In genomic region chr19:41923045-41923788, GRCh38 we compare ENCODE assay signal across 1 cellular context.
A peak's percentile ranks its signal among the peaks of the same experiment; 100 is the strongest.
TF ChIP-seq lines count a peak whose summit lies in the region.

No MANE protein-coding gene starts in this region.

TF ChIP-seq in K562, 482 proteins besides CTCF, POLR2A, EP300 and RAD21 (continues in another document):
- TF ChIP-seq KAT2B (IDR thresholded peaks at IDR 0.05; ENCODE audit: low read depth, low read length) = no peak
- TF ChIP-seq EZH2 (IDR thresholded peaks at IDR 0.05; ENCODE audit: borderline replicate concordance, low read depth, low read length) = no peak
- TF ChIP-seq ZNF655 (CRISPR knock-in tag; IDR thresholded peaks at IDR 0.05) = no peak
- TF ChIP-seq, protein P1, sequence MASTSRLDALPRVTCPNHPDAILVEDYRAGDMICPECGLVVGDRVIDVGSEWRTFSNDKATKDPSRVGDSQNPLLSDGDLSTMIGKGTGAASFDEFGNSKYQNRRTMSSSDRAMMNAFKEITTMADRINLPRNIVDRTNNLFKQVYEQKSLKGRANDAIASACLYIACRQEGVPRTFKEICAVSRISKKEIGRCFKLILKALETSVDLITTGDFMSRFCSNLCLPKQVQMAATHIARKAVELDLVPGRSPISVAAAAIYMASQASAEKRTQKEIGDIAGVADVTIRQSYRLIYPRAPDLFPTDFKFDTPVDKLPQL (IDR thresholded peaks at IDR 0.05; ENCODE audit: extremely low read depth, insufficient read length) = no peak
- TF ChIP-seq, protein P2, sequence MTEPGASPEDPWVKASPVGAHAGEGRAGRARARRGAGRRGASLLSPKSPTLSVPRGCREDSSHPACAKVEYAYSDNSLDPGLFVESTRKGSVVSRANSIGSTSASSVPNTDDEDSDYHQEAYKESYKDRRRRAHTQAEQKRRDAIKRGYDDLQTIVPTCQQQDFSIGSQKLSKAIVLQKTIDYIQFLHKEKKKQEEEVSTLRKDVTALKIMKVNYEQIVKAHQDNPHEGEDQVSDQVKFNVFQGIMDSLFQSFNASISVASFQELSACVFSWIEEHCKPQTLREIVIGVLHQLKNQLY (CRISPR knock-in tag; conservative IDR thresholded peaks at IDR 0.05) = no peak
- no peak for TF ChIP-seq HCFC1 (IDR thresholded peaks at IDR 0.05; ENCODE audit: low read depth, low read length)
- TF ChIP-seq RCOR1 (IDR thresholded peaks at IDR 0.05; ENCODE audit: borderline replicate concordance in 1 of 2, low read depth in 2 of 2, low read length in 2 of 2) = peak; percentile 39 to 91; a peak in 3 of 4 replicates
- TF ChIP-seq ATF7 (IDR thresholded peaks at IDR 0.05) = no peak
- no peak for TF ChIP-seq SMC3 (conservative IDR thresholded peaks at IDR 0.05; ENCODE audit: insufficient read depth, low read depth, low read length)
- TF ChIP-seq, protein P3, sequence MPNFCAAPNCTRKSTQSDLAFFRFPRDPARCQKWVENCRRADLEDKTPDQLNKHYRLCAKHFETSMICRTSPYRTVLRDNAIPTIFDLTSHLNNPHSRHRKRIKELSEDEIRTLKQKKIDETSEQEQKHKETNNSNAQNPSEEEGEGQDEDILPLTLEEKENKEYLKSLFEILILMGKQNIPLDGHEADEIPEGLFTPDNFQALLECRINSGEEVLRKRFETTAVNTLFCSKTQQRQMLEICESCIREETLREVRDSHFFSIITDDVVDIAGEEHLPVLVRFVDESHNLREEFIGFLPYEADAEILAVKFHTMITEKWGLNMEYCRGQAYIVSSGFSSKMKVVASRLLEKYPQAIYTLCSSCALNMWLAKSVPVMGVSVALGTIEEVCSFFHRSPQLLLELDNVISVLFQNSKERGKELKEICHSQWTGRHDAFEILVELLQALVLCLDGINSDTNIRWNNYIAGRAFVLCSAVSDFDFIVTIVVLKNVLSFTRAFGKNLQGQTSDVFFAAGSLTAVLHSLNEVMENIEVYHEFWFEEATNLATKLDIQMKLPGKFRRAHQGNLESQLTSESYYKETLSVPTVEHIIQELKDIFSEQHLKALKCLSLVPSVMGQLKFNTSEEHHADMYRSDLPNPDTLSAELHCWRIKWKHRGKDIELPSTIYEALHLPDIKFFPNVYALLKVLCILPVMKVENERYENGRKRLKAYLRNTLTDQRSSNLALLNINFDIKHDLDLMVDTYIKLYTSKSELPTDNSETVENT (CRISPR knock-in tag; IDR thresholded peaks at IDR 0.05) = no peak
- TF ChIP-seq HDAC2 (IDR thresholded peaks at IDR 0.05) = peak; percentile 87; the same call in 1 of the 2 replicates
- TF ChIP-seq POLR2AphosphoS2 (IDR thresholded peaks at IDR 0.05; ENCODE audit: low read length) = no peak
- TF ChIP-seq HIVEP1 (CRISPR knock-in tag; IDR thresholded peaks at IDR 0.05) = no peak
- TF ChIP-seq HDAC1 (IDR thresholded peaks at IDR 0.05) = 0 out of 4 replicates have a peak, but pooled peaks of 1 of the 2 experiments have one; percentile 10
- TF ChIP-seq PURB (CRISPR knock-in tag; IDR thresholded peaks at IDR 0.05; ENCODE audit: low read depth) = no peak
- TF ChIP-seq KDM4B (IDR thresholded peaks at IDR 0.05; ENCODE audit: borderline replicate concordance in 2 of 2, low read depth in 1 of 2) = no peak
- TF ChIP-seq POU5F1 (IDR thresholded peaks at IDR 0.05; ENCODE audit: borderline replicate concordance, low read depth, low read length, partially characterized antibody) = no peak
- TF ChIP-seq RBM34 (IDR thresholded peaks at IDR 0.05; ENCODE audit: borderline replicate concordance, insufficient read depth, low read length) = no peak
- TF ChIP-seq, protein P4, sequence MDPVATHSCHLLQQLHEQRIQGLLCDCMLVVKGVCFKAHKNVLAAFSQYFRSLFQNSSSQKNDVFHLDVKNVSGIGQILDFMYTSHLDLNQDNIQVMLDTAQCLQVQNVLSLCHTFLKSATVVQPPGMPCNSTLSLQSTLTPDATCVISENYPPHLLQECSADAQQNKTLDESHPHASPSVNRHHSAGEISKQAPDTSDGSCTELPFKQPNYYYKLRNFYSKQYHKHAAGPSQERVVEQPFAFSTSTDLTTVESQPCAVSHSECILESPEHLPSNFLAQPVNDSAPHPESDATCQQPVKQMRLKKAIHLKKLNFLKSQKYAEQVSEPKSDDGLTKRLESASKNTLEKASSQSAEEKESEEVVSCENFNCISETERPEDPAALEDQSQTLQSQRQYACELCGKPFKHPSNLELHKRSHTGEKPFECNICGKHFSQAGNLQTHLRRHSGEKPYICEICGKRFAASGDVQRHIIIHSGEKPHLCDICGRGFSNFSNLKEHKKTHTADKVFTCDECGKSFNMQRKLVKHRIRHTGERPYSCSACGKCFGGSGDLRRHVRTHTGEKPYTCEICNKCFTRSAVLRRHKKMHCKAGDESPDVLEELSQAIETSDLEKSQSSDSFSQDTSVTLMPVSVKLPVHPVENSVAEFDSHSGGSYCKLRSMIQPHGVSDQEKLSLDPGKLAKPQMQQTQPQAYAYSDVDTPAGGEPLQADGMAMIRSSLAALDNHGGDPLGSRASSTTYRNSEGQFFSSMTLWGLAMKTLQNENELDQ (CRISPR knock-in tag; IDR thresholded peaks at IDR 0.05; ENCODE audit: borderline replicate concordance) = no peak
- no peak for TF ChIP-seq TGIF2 (CRISPR knock-in tag; IDR thresholded peaks at IDR 0.05)
- TF ChIP-seq ZNF121 (CRISPR knock-in tag; conservative IDR thresholded peaks at IDR 0.05) = no peak
- TF ChIP-seq CREM (IDR thresholded peaks at IDR 0.05; ENCODE audit: low read depth) = no peak
- TF ChIP-seq CHD4 (IDR thresholded peaks at IDR 0.05; ENCODE audit: insufficient read depth, insufficient replicate concordance, low read depth, low read length, poor library complexity, severe bottlenecking) = peak; percentile 52
- no peak for TF ChIP-seq BRD9 (IDR thresholded peaks at IDR 0.05; ENCODE audit: low read depth, partially characterized antibody)
- 0 out of 2 replicates have a peak, but pooled peaks have one; percentile 9 for TF ChIP-seq DPF2 (IDR thresholded peaks at IDR 0.05)
- TF ChIP-seq NEUROD1 (IDR thresholded peaks at IDR 0.05; ENCODE audit: borderline replicate concordance, low read depth, low read length, partially characterized antibody) = no peak
- no peak for TF ChIP-seq YBX1 (IDR thresholded peaks at IDR 0.05)
- TF ChIP-seq, protein P5, sequence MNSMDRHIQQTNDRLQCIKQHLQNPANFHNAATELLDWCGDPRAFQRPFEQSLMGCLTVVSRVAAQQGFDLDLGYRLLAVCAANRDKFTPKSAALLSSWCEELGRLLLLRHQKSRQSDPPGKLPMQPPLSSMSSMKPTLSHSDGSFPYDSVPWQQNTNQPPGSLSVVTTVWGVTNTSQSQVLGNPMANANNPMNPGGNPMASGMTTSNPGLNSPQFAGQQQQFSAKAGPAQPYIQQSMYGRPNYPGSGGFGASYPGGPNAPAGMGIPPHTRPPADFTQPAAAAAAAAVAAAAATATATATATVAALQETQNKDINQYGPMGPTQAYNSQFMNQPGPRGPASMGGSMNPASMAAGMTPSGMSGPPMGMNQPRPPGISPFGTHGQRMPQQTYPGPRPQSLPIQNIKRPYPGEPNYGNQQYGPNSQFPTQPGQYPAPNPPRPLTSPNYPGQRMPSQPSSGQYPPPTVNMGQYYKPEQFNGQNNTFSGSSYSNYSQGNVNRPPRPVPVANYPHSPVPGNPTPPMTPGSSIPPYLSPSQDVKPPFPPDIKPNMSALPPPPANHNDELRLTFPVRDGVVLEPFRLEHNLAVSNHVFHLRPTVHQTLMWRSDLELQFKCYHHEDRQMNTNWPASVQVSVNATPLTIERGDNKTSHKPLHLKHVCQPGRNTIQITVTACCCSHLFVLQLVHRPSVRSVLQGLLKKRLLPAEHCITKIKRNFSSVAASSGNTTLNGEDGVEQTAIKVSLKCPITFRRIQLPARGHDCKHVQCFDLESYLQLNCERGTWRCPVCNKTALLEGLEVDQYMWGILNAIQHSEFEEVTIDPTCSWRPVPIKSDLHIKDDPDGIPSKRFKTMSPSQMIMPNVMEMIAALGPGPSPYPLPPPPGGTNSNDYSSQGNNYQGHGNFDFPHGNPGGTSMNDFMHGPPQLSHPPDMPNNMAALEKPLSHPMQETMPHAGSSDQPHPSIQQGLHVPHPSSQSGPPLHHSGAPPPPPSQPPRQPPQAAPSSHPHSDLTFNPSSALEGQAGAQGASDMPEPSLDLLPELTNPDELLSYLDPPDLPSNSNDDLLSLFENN (IDR thresholded peaks at IDR 0.05; ENCODE audit: low read depth in 2 of 2, low read length in 2 of 2) = no peak
- TF ChIP-seq NFATC3 (IDR thresholded peaks at IDR 0.05) = no peak
- TF ChIP-seq ZEB2 (IDR thresholded peaks at IDR 0.05) = no peak
- no peak for TF ChIP-seq HDAC6 (IDR thresholded peaks at IDR 0.05; ENCODE audit: low read depth, low read length)
- no peak for TF ChIP-seq TEAD2 (tag; IDR thresholded peaks at IDR 0.05)
- TF ChIP-seq, protein P6, sequence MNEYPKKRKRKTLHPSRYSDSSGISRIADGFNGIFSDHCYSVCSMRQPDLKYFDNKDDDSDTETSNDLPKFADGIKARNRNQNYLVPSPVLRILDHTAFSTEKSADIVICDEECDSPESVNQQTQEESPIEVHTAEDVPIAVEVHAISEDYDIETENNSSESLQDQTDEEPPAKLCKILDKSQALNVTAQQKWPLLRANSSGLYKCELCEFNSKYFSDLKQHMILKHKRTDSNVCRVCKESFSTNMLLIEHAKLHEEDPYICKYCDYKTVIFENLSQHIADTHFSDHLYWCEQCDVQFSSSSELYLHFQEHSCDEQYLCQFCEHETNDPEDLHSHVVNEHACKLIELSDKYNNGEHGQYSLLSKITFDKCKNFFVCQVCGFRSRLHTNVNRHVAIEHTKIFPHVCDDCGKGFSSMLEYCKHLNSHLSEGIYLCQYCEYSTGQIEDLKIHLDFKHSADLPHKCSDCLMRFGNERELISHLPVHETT (CRISPR knock-in tag; conservative IDR thresholded peaks at IDR 0.05 in 1 of 2, IDR thresholded peaks at IDR 0.05 in 1 of 2) = no peak
- TF ChIP-seq KDM1A (IDR thresholded peaks at IDR 0.05) = peak; percentile 78 to 92
- no peak for TF ChIP-seq RBFOX2 (IDR thresholded peaks at IDR 0.05; ENCODE audit: low read depth, low read length)
- TF ChIP-seq, protein P7, sequence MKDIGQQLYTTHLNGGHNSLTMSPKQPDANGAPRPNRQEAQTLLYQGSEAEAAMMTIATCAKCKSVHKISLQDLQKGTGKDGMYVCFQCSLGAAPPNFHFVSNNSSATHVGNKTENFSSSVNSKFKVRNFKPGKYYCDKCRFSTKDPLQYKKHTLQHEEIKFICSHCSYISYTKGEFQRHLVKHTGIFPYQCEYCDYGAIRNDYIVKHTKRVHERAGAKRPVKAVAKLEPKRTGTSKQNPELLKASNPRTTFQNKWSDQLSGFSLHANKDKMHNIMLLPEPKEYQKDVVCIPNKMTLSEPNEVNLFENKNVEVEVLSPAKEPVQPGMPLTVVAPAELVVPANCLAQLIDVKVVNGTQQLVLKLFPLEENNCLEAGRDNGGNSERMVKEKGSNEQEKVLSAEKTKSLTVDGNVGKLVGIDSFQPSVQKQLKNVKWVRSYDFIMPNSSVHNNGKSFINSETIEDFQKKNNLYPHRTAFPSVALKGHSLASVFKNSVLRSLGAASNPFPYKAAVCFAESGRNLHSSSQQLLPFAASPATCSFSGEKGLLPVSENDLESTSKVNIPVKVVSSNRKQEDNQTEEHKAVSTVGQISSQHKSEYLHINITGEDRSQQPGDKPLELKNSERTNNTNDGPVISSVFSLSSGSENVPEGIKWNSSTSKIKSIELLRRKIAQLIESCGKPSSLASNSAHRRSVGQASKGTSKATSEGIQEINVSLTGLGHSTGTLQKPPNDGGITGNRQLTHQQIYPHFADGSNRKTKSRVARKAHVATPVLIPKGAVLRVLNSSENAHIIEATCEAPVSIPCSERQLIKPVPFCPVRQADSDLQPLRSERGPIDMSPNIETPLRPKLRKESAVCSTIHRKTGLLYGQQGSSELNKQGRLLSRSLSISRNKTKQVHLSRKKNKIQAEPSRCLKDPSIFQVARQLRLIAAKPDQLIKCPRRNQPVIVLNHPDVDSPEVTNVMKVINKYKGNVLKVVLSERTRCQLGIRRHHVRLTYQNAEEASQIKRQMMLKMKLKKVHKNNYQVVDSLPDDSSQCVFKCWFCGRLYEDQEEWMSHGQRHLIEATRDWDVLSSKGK (CRISPR knock-in tag; IDR thresholded peaks at IDR 0.05) = no peak
- TF ChIP-seq, protein P8, sequence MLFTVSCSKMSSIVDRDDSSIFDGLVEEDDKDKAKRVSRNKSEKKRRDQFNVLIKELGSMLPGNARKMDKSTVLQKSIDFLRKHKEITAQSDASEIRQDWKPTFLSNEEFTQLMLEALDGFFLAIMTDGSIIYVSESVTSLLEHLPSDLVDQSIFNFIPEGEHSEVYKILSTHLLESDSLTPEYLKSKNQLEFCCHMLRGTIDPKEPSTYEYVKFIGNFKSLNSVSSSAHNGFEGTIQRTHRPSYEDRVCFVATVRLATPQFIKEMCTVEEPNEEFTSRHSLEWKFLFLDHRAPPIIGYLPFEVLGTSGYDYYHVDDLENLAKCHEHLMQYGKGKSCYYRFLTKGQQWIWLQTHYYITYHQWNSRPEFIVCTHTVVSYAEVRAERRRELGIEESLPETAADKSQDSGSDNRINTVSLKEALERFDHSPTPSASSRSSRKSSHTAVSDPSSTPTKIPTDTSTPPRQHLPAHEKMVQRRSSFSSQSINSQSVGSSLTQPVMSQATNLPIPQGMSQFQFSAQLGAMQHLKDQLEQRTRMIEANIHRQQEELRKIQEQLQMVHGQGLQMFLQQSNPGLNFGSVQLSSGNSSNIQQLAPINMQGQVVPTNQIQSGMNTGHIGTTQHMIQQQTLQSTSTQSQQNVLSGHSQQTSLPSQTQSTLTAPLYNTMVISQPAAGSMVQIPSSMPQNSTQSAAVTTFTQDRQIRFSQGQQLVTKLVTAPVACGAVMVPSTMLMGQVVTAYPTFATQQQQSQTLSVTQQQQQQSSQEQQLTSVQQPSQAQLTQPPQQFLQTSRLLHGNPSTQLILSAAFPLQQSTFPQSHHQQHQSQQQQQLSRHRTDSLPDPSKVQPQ (CRISPR knock-in tag; IDR thresholded peaks at IDR 0.05; ENCODE audit: borderline replicate concordance) = no peak
- TF ChIP-seq NFXL1 (CRISPR knock-in tag; IDR thresholded peaks at IDR 0.05) = no peak
- TF ChIP-seq, protein P9, sequence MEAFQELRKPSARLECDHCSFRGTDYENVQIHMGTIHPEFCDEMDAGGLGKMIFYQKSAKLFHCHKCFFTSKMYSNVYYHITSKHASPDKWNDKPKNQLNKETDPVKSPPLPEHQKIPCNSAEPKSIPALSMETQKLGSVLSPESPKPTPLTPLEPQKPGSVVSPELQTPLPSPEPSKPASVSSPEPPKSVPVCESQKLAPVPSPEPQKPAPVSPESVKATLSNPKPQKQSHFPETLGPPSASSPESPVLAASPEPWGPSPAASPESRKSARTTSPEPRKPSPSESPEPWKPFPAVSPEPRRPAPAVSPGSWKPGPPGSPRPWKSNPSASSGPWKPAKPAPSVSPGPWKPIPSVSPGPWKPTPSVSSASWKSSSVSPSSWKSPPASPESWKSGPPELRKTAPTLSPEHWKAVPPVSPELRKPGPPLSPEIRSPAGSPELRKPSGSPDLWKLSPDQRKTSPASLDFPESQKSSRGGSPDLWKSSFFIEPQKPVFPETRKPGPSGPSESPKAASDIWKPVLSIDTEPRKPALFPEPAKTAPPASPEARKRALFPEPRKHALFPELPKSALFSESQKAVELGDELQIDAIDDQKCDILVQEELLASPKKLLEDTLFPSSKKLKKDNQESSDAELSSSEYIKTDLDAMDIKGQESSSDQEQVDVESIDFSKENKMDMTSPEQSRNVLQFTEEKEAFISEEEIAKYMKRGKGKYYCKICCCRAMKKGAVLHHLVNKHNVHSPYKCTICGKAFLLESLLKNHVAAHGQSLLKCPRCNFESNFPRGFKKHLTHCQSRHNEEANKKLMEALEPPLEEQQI (IDR thresholded peaks at IDR 0.05) = no peak
- no peak for TF ChIP-seq ZNF436 (CRISPR knock-in tag; IDR thresholded peaks at IDR 0.05)
